In the genomic region with DNA sequence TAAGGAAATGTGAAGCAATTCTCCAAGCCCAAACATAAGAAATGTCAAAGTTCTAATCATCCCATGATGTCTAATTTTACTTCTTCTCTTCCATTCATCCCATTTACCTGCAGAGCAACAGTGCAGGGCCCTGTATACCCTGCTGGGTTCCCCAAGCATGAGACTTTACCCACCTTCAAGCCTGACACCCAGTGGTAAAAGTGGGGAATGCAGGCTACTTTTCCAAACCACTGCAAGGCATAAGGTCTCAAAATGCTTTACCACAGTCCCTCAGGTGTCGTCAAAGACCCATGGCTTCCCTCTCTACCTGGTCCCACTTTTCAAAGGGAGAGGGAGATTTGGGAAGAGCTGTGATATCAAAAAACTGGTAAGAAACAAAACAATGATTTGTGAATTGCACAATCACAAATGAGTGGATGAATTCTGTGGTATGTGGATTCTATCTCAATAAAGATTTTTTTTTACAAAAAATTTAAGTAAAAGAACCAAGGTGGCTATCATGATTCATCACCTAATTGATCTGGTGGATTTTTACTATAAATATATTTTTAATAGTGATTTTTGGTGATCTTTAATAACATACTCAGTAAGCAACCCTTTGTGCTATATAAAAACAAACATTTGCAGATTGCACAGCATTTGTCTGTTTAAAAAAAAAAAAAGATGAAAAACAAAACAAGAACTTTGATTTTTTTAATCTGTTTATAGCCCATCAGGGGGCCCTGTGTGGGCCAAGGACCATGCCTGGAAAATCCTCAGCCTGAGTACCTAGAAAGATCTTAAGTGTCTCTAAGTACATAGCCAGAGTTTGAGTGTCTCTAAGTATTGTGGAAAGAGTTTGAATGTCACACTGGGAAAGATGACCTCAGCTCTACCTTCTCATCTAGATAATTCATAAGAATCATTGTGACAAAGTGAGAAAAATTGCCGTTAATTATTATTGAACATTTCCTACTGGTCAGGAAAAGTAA, we compare ENCODE assay signal across 10 cellular contexts.
DNase-seq lines count a peak whose midpoint lies in the region; ATAC-seq and TF ChIP-seq lines count a peak whose summit lies in the region.
"Had no signal": no experiment of that assay in that cellular context is flagged by ENCODE, and none has a peak within 500 bp of the region (broad histone marks: within the 10 kb centered on the region; RNA-seq: fewer than 3 reads in every experiment).

No MANE protein-coding gene starts in this region.

- H3K36me3 Mint-ChIP-seq in stimulated activated memory B cell treated with anti-CD40 and anti-IgM and Interleukin-4, amounts not matched to agents 10 μg/mL and 1 μg/mL and 100 μg/mL, for 72 hours, result no peaks in the 10 kb centered on the region
- H3K36me3 Mint-ChIP-seq: CD8-positive, alpha-beta memory T cell had no signal

- no peak overlapping the region for H3K4ac ChIP-seq in mesenchymal stem cell (ENCODE audit: low read depth in 1 of 2, low read length in 2 of 2)

- no CpG with 5 or more reads among the region's 2 CpGs for WGBS in mesenchymal stem cell

- peak; percentile 50 for ATAC-seq in stimulated activated memory B cell treated with anti-CD40 and anti-IgM and Interleukin-4, amounts not matched to agents 10 μg/mL and 1 μg/mL and 100 μg/mL, for 72 hours
- no peak for ATAC-seq in HG03442 (IDR thresholded peaks at IDR 0.05; ENCODE audit: unreplicated experiment)

- no peaks in the 10 kb centered on the region for H3K9me3 ChIP-seq in mesenchymal stem cell (ENCODE audit: control insufficient read depth, low read length)

- no peaks in the 10 kb centered on the region for H3K79me1 ChIP-seq in mesenchymal stem cell (replicated peaks; ENCODE audit: low read length, poor library complexity, severe bottlenecking)

- H2BK5ac ChIP-seq in mesenchymal stem cell (ENCODE audit: low read depth, low read length, poor library complexity, severe bottlenecking), result no peak overlapping the region

- peaks cover 29% of the 10 kb centered on the region for H3K27me3 Mint-ChIP-seq in stimulated activated memory B cell treated with anti-CD40 and anti-IgM and Interleukin-4, amounts not matched to agents 10 μg/mL and 1 μg/mL and 100 μg/mL, for 72 hours
- H3K27me3 Mint-ChIP-seq: dendritic cell treated with granulocyte-macrophage colony-stimulating factor and Interleukin-4, amounts not matched to agents 40 ng/mL and 50 ng/mL, for 4 days had no signal

- no peak overlapping the region for H3K9ac ChIP-seq in mesenchymal stem cell (ENCODE audit: low read length)

- H3K27ac Mint-ChIP-seq in stimulated activated memory B cell treated with anti-CD40 and anti-IgM and Interleukin-4, amounts not matched to agents 10 μg/mL and 1 μg/mL and 100 μg/mL, for 72 hours, result no peak overlapping the region
- H3K27ac Mint-ChIP-seq: CD8-positive, alpha-beta memory T cell; dendritic cell treated with granulocyte-macrophage colony-stimulating factor and Interleukin-4, amounts not matched to agents 40 ng/mL and 50 ng/mL, for 4 days had no signal

- H4K91ac ChIP-seq in mesenchymal stem cell (ENCODE audit: low read length), result no peak overlapping the region

- H3K14ac ChIP-seq in mesenchymal stem cell (ENCODE audit: low read length in 2 of 2), result no peak overlapping the region

- no peak overlapping the region for H3K4me2 ChIP-seq in mesenchymal stem cell (ENCODE audit: low read length, poor library complexity, severe bottlenecking)

- H2BK15ac ChIP-seq in mesenchymal stem cell (ENCODE audit: low read depth, poor library complexity, severe bottlenecking), result no peak overlapping the region

- H3K4me1 Mint-ChIP-seq in stimulated activated memory B cell treated with anti-CD40 and anti-IgM and Interleukin-4, amounts not matched to agents 10 μg/mL and 1 μg/mL and 100 μg/mL, for 72 hours, result no peaks in the 10 kb centered on the region

- no peaks in the 10 kb centered on the region for H3K4me1 ChIP-seq in mesenchymal stem cell (ENCODE audit: control insufficient read depth, insufficient read depth, low read depth, low read length)

- no peak overlapping the region for H3K23ac ChIP-seq in mesenchymal stem cell (ENCODE audit: low read length in 2 of 2)

- H3K4me3 ChIP-seq in choroid plexus epithelial cell (ENCODE audit: low read depth, low read length), result no peak overlapping the region
- H3K4me3 ChIP-seq in mesenchymal stem cell (ENCODE audit: insufficient read depth in 1 of 2, low read depth in 1 of 2, low read length in 2 of 2), result no peak overlapping the region

- no peak overlapping the region for H2BK12ac ChIP-seq in mesenchymal stem cell (ENCODE audit: low read length in 2 of 2)

- peaks cover 0 to 57% of the 10 kb centered on the region in 2 experiments for H3K27me3 ChIP-seq in mesenchymal stem cell (ENCODE audit: control insufficient read depth in 1 of 2, insufficient read depth in 1 of 2, low read length in 2 of 2)

- no peak overlapping the region for H4K8ac ChIP-seq in mesenchymal stem cell (ENCODE audit: low read length)

- H3K4me3 Mint-ChIP-seq in stimulated activated memory B cell treated with anti-CD40 and anti-IgM and Interleukin-4, amounts not matched to agents 10 μg/mL and 1 μg/mL and 100 μg/mL, for 72 hours, result no peak overlapping the region
- H3K4me3 Mint-ChIP-seq: dendritic cell treated with granulocyte-macrophage colony-stimulating factor and Interleukin-4, amounts not matched to agents 40 ng/mL and 50 ng/mL, for 4 days had no signal

- no peak overlapping the region for H2AFZ ChIP-seq in mesenchymal stem cell (ENCODE audit: low read depth, low read length)

- peak; percentile 85 for TF ChIP-seq CTCF in choroid plexus epithelial cell (conservative IDR thresholded peaks at IDR 0.05; ENCODE audit: low read depth, low read length)

- H3K36me3 ChIP-seq in mesenchymal stem cell (ENCODE audit: control insufficient read depth in 1 of 2, insufficient read depth in 2 of 2, low read depth in 1 of 2, low read length in 2 of 2), result no peaks in the 10 kb centered on the region

- no peak overlapping the region for H2AK5ac ChIP-seq in mesenchymal stem cell (ENCODE audit: low read length, severe bottlenecking)

- H3K18ac ChIP-seq in mesenchymal stem cell (ENCODE audit: low read depth in 1 of 2, low read length in 2 of 2), result no peak overlapping the region

- H3K9me3 Mint-ChIP-seq in stimulated activated memory B cell treated with anti-CD40 and anti-IgM and Interleukin-4, amounts not matched to agents 10 μg/mL and 1 μg/mL and 100 μg/mL, for 72 hours, result no peaks in the 10 kb centered on the region

- H3K27ac ChIP-seq in mesenchymal stem cell (ENCODE audit: low read length, poor library complexity, severe bottlenecking), result no peak overlapping the region

- H2BK120ac ChIP-seq in mesenchymal stem cell (ENCODE audit: low read depth, low read length), result no peak overlapping the region

- peak; percentile 36 to 56 for DNase-seq in NCI-H187 (lab: John Stamatoyannopoulos, UW)
- no peak for DNase-seq in NCI-H187 treated with DMSO at 0.1 percent for 48 hours (lab: John Stamatoyannopoulos, UW)
- peak; percentile 3 to 33 for DNase-seq in Kasumi-1 (lab: John Stamatoyannopoulos, UW)
- DNase-seq in T-helper 9 cell, result peak; percentile 9
- peak; percentile 57 for DNase-seq in choroid plexus epithelial cell (ENCODE audit: low read depth)
- DNase-seq in mesenchymal stem cell, result peak; percentile 0
